Comparison of ENCODE assay signal across 27 cellular contexts in genomic region chr7:132490474-132490873, GRCh38.
DNase-seq lines count a peak whose midpoint lies in the region; ATAC-seq, FAIRE-seq and TF ChIP-seq lines count a peak whose summit lies in the region.
"Had no signal": no experiment of that assay in that cellular context is flagged by ENCODE, and none has a peak within 500 bp of the region (broad histone marks: within the 10 kb centered on the region; RNA-seq: fewer than 3 reads in every experiment).

No MANE protein-coding gene starts in this region.

- peak overlapping the region in 9 of 11 experiments; percentile 27 to 77 (median 55); a peak in 17 of 22 replicates for H3K4me2 ChIP-seq in BLaER1 treated with 17β-estradiol and CSF1 and Interleukin-3, amounts not matched to agents 10 nM and 100 nM
- H3K4me2 ChIP-seq in endothelial cell of umbilical vein (ENCODE audit: insufficient read depth, low read length) (no peak overlapping the region), neuronal stem cell (ENCODE audit: insufficient read depth, low read length, poor library complexity, severe bottlenecking) (no peak overlapping the region)

- H3K18ac ChIP-seq in neuronal stem cell (ENCODE audit: low read length): peak overlapping the region; percentile 25

- no peak overlapping the region for H3K4me3 Mint-ChIP-seq in stimulated activated naive CD8-positive, alpha-beta T cell treated with anti-CD3 and anti-CD28 coated beads, Interleukin-15, amount 100 ng/mL, for 72 hours
- H3K4me3 Mint-ChIP-seq in type B pancreatic cell: no peak overlapping the region
- H3K4me3 Mint-ChIP-seq: CD14-positive monocyte; CD4-positive, alpha-beta memory T cell; CD4-positive, CD25-positive, alpha-beta regulatory T cell; CD8-positive, alpha-beta memory T cell had no signal

- TF ChIP-seq POLR2A in endothelial cell of umbilical vein (IDR thresholded peaks at IDR 0.05; ENCODE audit: low read depth, low read length): no peak

- H3K36me3 ChIP-seq in BLaER1 treated with 17β-estradiol and CSF1 and Interleukin-3, amounts not matched to agents 10 nM and 100 nM: no peaks in the 10 kb centered on the region
- peaks cover 0 to 3% of the 10 kb centered on the region in 2 experiments for H3K36me3 ChIP-seq in endothelial cell of umbilical vein (ENCODE audit: control insufficient read depth in 2 of 2, extremely low read depth in 1 of 2, insufficient read depth in 2 of 2, low read length in 2 of 2)
- H3K36me3 ChIP-seq in neuronal stem cell (replicated peaks in 1 of 2; ENCODE audit: control insufficient read depth in 2 of 2, insufficient read depth in 2 of 2, low read length in 2 of 2): no peaks in the 10 kb centered on the region

- no peak overlapping the region for H3K14ac ChIP-seq in neuronal stem cell (ENCODE audit: low read length)

- no peak overlapping the region for H2AK5ac ChIP-seq in neuronal stem cell (ENCODE audit: low read depth, low read length)

- no peaks in the 10 kb centered on the region for H3K9me1 ChIP-seq in endothelial cell of umbilical vein (replicated peaks; ENCODE audit: control insufficient read depth, extremely low read depth, insufficient read depth, low read length)

- no peak overlapping the region for H3K23ac ChIP-seq in neuronal stem cell (ENCODE audit: low read depth, low read length, poor library complexity)

- no peak overlapping the region for H4K91ac ChIP-seq in neuronal stem cell (ENCODE audit: low read depth, low read length, poor library complexity)

- H3K27me3 ChIP-seq in BLaER1 treated with 17β-estradiol and CSF1 and Interleukin-3, amounts not matched to agents 10 nM and 100 nM: no peaks in the 10 kb centered on the region
- H3K27me3 ChIP-seq in endothelial cell of umbilical vein (ENCODE audit: control insufficient read depth in 2 of 2, insufficient read depth in 2 of 2, low read length in 2 of 2): no peaks in the 10 kb centered on the region
- no peaks in the 10 kb centered on the region for H3K27me3 ChIP-seq in neuronal stem cell (ENCODE audit: control insufficient read depth in 3 of 3, insufficient read depth in 3 of 3, low read depth in 1 of 3, low read length in 3 of 3)
- H3K27me3 ChIP-seq: BE2C had no signal

- peak overlapping the region; percentile 42 to 87 for H3K27ac Mint-ChIP-seq in stimulated activated naive CD8-positive, alpha-beta T cell treated with anti-CD3 and anti-CD28 coated beads, Interleukin-15, amount 100 ng/mL, for 72 hours
- no peak overlapping the region for H3K27ac Mint-ChIP-seq in type B pancreatic cell
- H3K27ac Mint-ChIP-seq: CD4-positive, CD25-positive, alpha-beta regulatory T cell had no signal

- intact Hi-C loops in endothelial cell of umbilical vein (cut with micrococcal nuclease): no loop called here

- no peak overlapping the region for H2BK12ac ChIP-seq in neuronal stem cell (ENCODE audit: low read length)

- no peak overlapping the region for H2BK15ac ChIP-seq in neuronal stem cell (ENCODE audit: low read length)

- no peak overlapping the region for H2BK5ac ChIP-seq in neuronal stem cell (ENCODE audit: low read length)

- WGBS in neuronal stem cell (ENCODE audit: extremely low coverage in 2 of 2, insufficient read length in 2 of 2, insufficient replicate concordance in 1 of 2), 2 donors: no CpG with 5 or more reads among the region's 4 CpGs

- no peak overlapping the region for H4K8ac ChIP-seq in neuronal stem cell (ENCODE audit: low read depth, low read length)

- TF ChIP-seq CTCF in endothelial cell of umbilical vein (IDR thresholded peaks at IDR 0.05; ENCODE audit: extremely low read depth in 1 of 2, insufficient read depth in 1 of 2, low read depth in 1 of 2, low read length in 2 of 2) (no peak), type B pancreatic cell (conservative IDR thresholded peaks at IDR 0.05) (no peak)

- no peak overlapping the region for H3K4ac ChIP-seq in neuronal stem cell (ENCODE audit: low read length)

- no peaks in the 10 kb centered on the region for H3K79me2 ChIP-seq in endothelial cell of umbilical vein (ENCODE audit: control insufficient read depth, insufficient read depth, low read length)

- no peak overlapping the region for H2BK120ac ChIP-seq in neuronal stem cell (ENCODE audit: low read depth, low read length)

- CTCF ChIA-PET in endothelial cell of umbilical vein (lab: Charles Lee): interaction anchor here (1.2 to 3.3 kb wide), 4 partner anchors 10 to 172 kb away, joined by 4 to 9 read pairs (median 6); no protein-coding TSS in a partner anchor

- H2AFZ ChIP-seq in endothelial cell of umbilical vein (ENCODE audit: low read depth, low read length) (no peak overlapping the region), neuronal stem cell (ENCODE audit: low read length) (no peak overlapping the region)

- H3K79me1 ChIP-seq in neuronal stem cell (ENCODE audit: low read depth, low read length): no peaks in the 10 kb centered on the region

- peaks cover 3 to 18% (median 10%) of the 10 kb centered on the region in 11 experiments; a peak in 18 of 22 replicates for H3K9me3 ChIP-seq in BLaER1 treated with 17β-estradiol and CSF1 and Interleukin-3, amounts not matched to agents 10 nM and 100 nM (replicated peaks in 1 of 11)
- H3K9me3 ChIP-seq in endothelial cell of umbilical vein (replicated peaks; ENCODE audit: control insufficient read depth, insufficient read depth, low read length) (no peaks in the 10 kb centered on the region), neuronal stem cell (replicated peaks in 1 of 2; ENCODE audit: control insufficient read depth in 2 of 2, insufficient read depth in 1 of 2, low read depth in 1 of 2, low read length in 2 of 2) (peaks cover 0 to 2% of the 10 kb centered on the region in 2 donors)

- peaks cover 0 to 44% (median 31%) of the 10 kb centered on the region in 10 experiments; a peak in 17 of 20 replicates for H3K4me1 ChIP-seq in BLaER1 treated with 17β-estradiol and CSF1 and Interleukin-3, amounts not matched to agents 10 nM and 100 nM
- peaks cover 32% of the 10 kb centered on the region for H3K4me1 ChIP-seq in endothelial cell of umbilical vein (ENCODE audit: control insufficient read depth, extremely low read depth, insufficient read depth, low read length)
- peaks cover 0 to 11% of the 10 kb centered on the region in 2 donors for H3K4me1 ChIP-seq in neuronal stem cell (ENCODE audit: control insufficient read depth in 2 of 2, insufficient read depth in 1 of 2, low read depth in 1 of 2, low read length in 2 of 2)

- H3K9ac ChIP-seq in BLaER1 treated with 17β-estradiol and CSF1 and Interleukin-3, amounts not matched to agents 10 nM and 100 nM: no peak overlapping the region
- H3K9ac ChIP-seq in endothelial cell of umbilical vein (replicated peaks; ENCODE audit: extremely low read depth, insufficient read depth, low read length) (no peak overlapping the region), neuronal stem cell (ENCODE audit: low read depth, low read length, poor library complexity) (no peak overlapping the region)

- BruUV-seq in endothelial cell of umbilical vein (replicated peaks; lab: Mats Ljungman, UMichigan): no TSS peak

- peaks cover 6 to 18% of the 10 kb centered on the region in 2 donors for H3K9me3 Mint-ChIP-seq in stimulated activated naive CD8-positive, alpha-beta T cell treated with anti-CD3 and anti-CD28 coated beads, Interleukin-15, amount 100 ng/mL, for 72 hours
- no peaks in the 10 kb centered on the region for H3K9me3 Mint-ChIP-seq in type B pancreatic cell
- H3K9me3 Mint-ChIP-seq: CD4-positive, alpha-beta memory T cell; CD4-positive, CD25-positive, alpha-beta regulatory T cell had no signal

- FAIRE-seq in endothelial cell of umbilical vein (lab: Jason Lieb, UNC): no peak
- FAIRE-seq: A204.1, GM12878, GM12892, GM18507, GM19239 had no signal

- H3K27ac ChIP-seq in BLaER1 treated with 17β-estradiol and CSF1 and Interleukin-3, amounts not matched to agents 10 nM and 100 nM: peak overlapping the region in 1 of 11 experiments; percentile 43; a peak in 1 of 22 replicates
- H3K27ac ChIP-seq in endothelial cell of umbilical vein (ENCODE audit: insufficient read depth, low read depth, low read length) (no peak overlapping the region), neuronal stem cell (replicated peaks; ENCODE audit: low read length) (no peak overlapping the region)

- POLR2A ChIA-PET in endothelial cell of umbilical vein (lab: Charles Lee): no interaction called here

- no peak for ATAC-seq in stimulated activated naive CD8-positive, alpha-beta T cell treated with anti-CD3 and anti-CD28 coated beads, Interleukin-15, amount 100 ng/mL, for 72 hours
- no peak for ATAC-seq in stimulated activated naive CD8-positive, alpha-beta T cell treated with anti-CD3 and anti-CD28 coated beads, Interleukin-15, Interleukin-2, amounts not matched to agents 100 U/mL and 50 U/mL, for 24 hours
- ATAC-seq: GM12878 had no signal

- no peak overlapping the region for H3K4me3 ChIP-seq in BLaER1 treated with 17β-estradiol and CSF1 and Interleukin-3, amounts not matched to agents 10 nM and 100 nM
- H3K4me3 ChIP-seq in endothelial cell of umbilical vein (replicated peaks in 1 of 3; ENCODE audit: insufficient read depth in 1 of 3, low read depth in 1 of 3, low read length in 3 of 3): no peak overlapping the region
- H3K4me3 ChIP-seq in neuronal stem cell (ENCODE audit: low read length in 2 of 2): no peak overlapping the region
- H3K4me3 ChIP-seq: GM12878 had no signal

- dilution Hi-C loops in endothelial cell of umbilical vein (cut with MboI; ENCODE audit: extremely low pct_ligation_motif_present, low sequenced_read_pairs): no loop called here

- no peaks in the 10 kb centered on the region for H4K20me1 ChIP-seq in BLaER1 treated with 17β-estradiol and CSF1 and Interleukin-3, amounts not matched to agents 10 nM and 100 nM
- no peaks in the 10 kb centered on the region for H4K20me1 ChIP-seq in endothelial cell of umbilical vein (replicated peaks; ENCODE audit: control insufficient read depth, extremely low read depth, insufficient read depth, low read length)

- H3K36me3 Mint-ChIP-seq in type B pancreatic cell: no peaks in the 10 kb centered on the region
- H3K36me3 Mint-ChIP-seq: CD14-positive monocyte; CD4-positive, CD25-positive, alpha-beta regulatory T cell; CD8-positive, alpha-beta memory T cell had no signal

- no peaks in the 10 kb centered on the region for H3K27me3 Mint-ChIP-seq in stimulated activated naive CD8-positive, alpha-beta T cell treated with anti-CD3 and anti-CD28 coated beads, Interleukin-15, amount 100 ng/mL, for 72 hours
- H3K27me3 Mint-ChIP-seq in type B pancreatic cell: peaks cover 3% of the 10 kb centered on the region

- H3K4me1 Mint-ChIP-seq in stimulated activated naive CD8-positive, alpha-beta T cell treated with anti-CD3 and anti-CD28 coated beads, Interleukin-15, amount 100 ng/mL, for 72 hours: peaks cover 53% of the 10 kb centered on the region
- peaks cover 37% of the 10 kb centered on the region for H3K4me1 Mint-ChIP-seq in type B pancreatic cell (ENCODE audit: unreplicated experiment)

- DNase-seq in stimulated activated naive CD8-positive, alpha-beta T cell treated with anti-CD3 and anti-CD28 coated beads, Interleukin-15, amount 100 ng/mL, for 72 hours: no peak
- DNase-seq in stimulated activated naive CD8-positive, alpha-beta T cell treated with anti-CD3 and anti-CD28 coated beads, Interleukin-15, Interleukin-2, amounts not matched to agents 100 U/mL and 50 U/mL, for 24 hours: no peak
- DNase-seq in endothelial cell of umbilical vein (ENCODE audit: low read depth, low spot score) (no peak), neuronal stem cell (ENCODE audit: low spot score) (no peak), germinal center (ENCODE audit: low spot score) (no peak), SIG-M5 (lab: John Stamatoyannopoulos, UW) (no peak), type B pancreatic cell (ENCODE audit: extremely low spot score, unreplicated experiment) (no peak)
- DNase-seq: 8988T; ACHN; BE2C; C1 segment of cervical spinal cord; CD4-positive, alpha-beta memory T cell; CD4-positive, CD25-positive, alpha-beta regulatory T cell; COR-L47; DMS 273 treated with DMSO at 0.1 percent for 48 hours; DMS153; DMS53; DMS79; DND-41 had no signal

Comparison
In these comparisons a context has a peak if more than half of its experiments do, and no peak if none do; other contexts are left out.
1. H3K4me2 ChIP-seq: peak in BLaER1 treated with 17β-estradiol and CSF1 and Interleukin-3, amounts not matched to agents 10 nM and 100 nM (9 of 11); none in endothelial cell of umbilical vein (single experiment) and neuronal stem cell (single experiment).